Comparison of ENCODE assay signal across 1 cellular context in genomic region chr7:132904209-132904608, GRCh38.
TF ChIP-seq lines count a peak whose summit lies in the region.

No MANE protein-coding gene starts in this region.

TF ChIP-seq in HepG2, 621 proteins besides CTCF, POLR2A, EP300 and RAD21 (continued from another document):
- no peak for TF ChIP-seq HMGXB3 (CRISPR knock-in tag; IDR thresholded peaks at IDR 0.05; ENCODE audit: borderline replicate concordance)
- TF ChIP-seq ZHX2 (IDR thresholded peaks at IDR 0.05; ENCODE audit: low read depth) = no peak
- no peak for TF ChIP-seq ZHX2 (CRISPR knock-in tag; IDR thresholded peaks at IDR 0.05; ENCODE audit: borderline replicate concordance)
- TF ChIP-seq ZNF143 (CRISPR knock-in tag; IDR thresholded peaks at IDR 0.05) = no peak
- TF ChIP-seq KLF13 (CRISPR knock-in tag; IDR thresholded peaks at IDR 0.05) = no peak
- no peak for TF ChIP-seq ZNF614 (CRISPR knock-in tag; IDR thresholded peaks at IDR 0.05; ENCODE audit: borderline replicate concordance)
